In genomic region chr1:6384962-6385672, GRCh38 we compare ENCODE assay signal across 10 cellular contexts. TPM values are rescaled to one million over a fixed set of nuclear protein-coding genes. Genes with fewer than 3 reads are reported as not detected.
DNase-seq lines count a peak whose midpoint lies in the region; ATAC-seq and TF ChIP-seq lines count a peak whose summit lies in the region.
"Had no signal": no experiment of that assay in that cellular context is flagged by ENCODE, and none has a peak within 500 bp of the region (broad histone marks: within the 10 kb centered on the region; RNA-seq: fewer than 3 reads in every experiment).

No MANE protein-coding gene starts in this region.

- H3K4me3 Mint-ChIP-seq in T-helper 2 cell treated with Interferon-gamma antibody and Interleukin-4, amounts not matched to agents 5 μg/mL and 100 μg/mL, for 36 hours = no peak overlapping the region
- no peak overlapping the region for H3K4me3 Mint-ChIP-seq in naive thymus-derived CD4-positive, alpha-beta T cell
- H3K4me3 Mint-ChIP-seq: activated naive CD8-positive, alpha-beta T cell had no signal

- H3K9me2 ChIP-seq in Karpas-422 (replicated peaks; ENCODE audit: insufficient read depth, low read length) = no peaks in the 10 kb centered on the region

- ATAC-seq in naive thymus-derived CD4-positive, alpha-beta T cell = no peak

- POLR2A ChIA-PET in naive thymus-derived CD4-positive, alpha-beta T cell (lab: Charles Lee) = interaction anchor here (1.3 to 3.4 kb wide), 2 partner anchors 8 to 14 kb away, joined by 3 to 11 read pairs; partner anchors contain the start of gene ACOT7
- POLR2A ChIA-PET in GM10248 (lab: Yijun Ruan, JAX) = no interaction called here

- H3K9ac ChIP-seq in Karpas-422 (ENCODE audit: low read length) = no peak overlapping the region

- H3K36me3 ChIP-seq in Karpas-422 (ENCODE audit: insufficient read depth, low read length) (no peaks in the 10 kb centered on the region; the same call in 1 of the 2 replicates), breast epithelium (no peaks in the 10 kb centered on the region)
- no peaks in the 10 kb centered on the region for H3K36me3 ChIP-seq in naive thymus-derived CD4-positive, alpha-beta T cell (ENCODE audit: control insufficient read depth in 2 of 3, insufficient read depth in 3 of 3, low read length in 3 of 3)

- no peak overlapping the region for H3K4me3 ChIP-seq in Karpas-422 (ENCODE audit: low read length)
- H3K4me3 ChIP-seq in breast epithelium = peak overlapping the region in 2 of 3 donors; percentile 7 to 33
- peak overlapping the region; percentile 20 for H3K4me3 ChIP-seq in iPS-11a (ENCODE audit: low read depth, low read length)
- H3K4me3 ChIP-seq in skin epidermis = peak overlapping the region in 5 of 7 experiments; percentile 4 to 12 (median 8)
- H3K4me3 ChIP-seq in naive thymus-derived CD4-positive, alpha-beta T cell (ENCODE audit: low read length) = no peak overlapping the region

- H3K27ac ChIP-seq in Karpas-422 (ENCODE audit: low read length) = no peak overlapping the region
- peak overlapping the region; percentile 70 to 80 for H3K27ac ChIP-seq in breast epithelium
- H3K27ac ChIP-seq in skin epidermis = peak overlapping the region in 17 of 21 experiments; percentile 24 to 76 (median 62)
- no peak overlapping the region for H3K27ac ChIP-seq in naive thymus-derived CD4-positive, alpha-beta T cell (ENCODE audit: low read depth, low read length)

- no peak overlapping the region for H3K27ac Mint-ChIP-seq in T-helper 2 cell treated with Interferon-gamma antibody and Interleukin-4, amounts not matched to agents 5 μg/mL and 100 μg/mL, for 36 hours
- H3K27ac Mint-ChIP-seq in naive thymus-derived CD4-positive, alpha-beta T cell = no peak overlapping the region
- H3K27ac Mint-ChIP-seq: activated naive CD8-positive, alpha-beta T cell had no signal

- no peaks in the 10 kb centered on the region for H3K27me3 Mint-ChIP-seq in T-helper 2 cell treated with Interferon-gamma antibody and Interleukin-4, amounts not matched to agents 5 μg/mL and 100 μg/mL, for 36 hours (ENCODE audit: low read depth)
- H3K27me3 Mint-ChIP-seq in naive thymus-derived CD4-positive, alpha-beta T cell = no peaks in the 10 kb centered on the region
- H3K27me3 Mint-ChIP-seq: activated naive CD8-positive, alpha-beta T cell had no signal

- no peak for TF ChIP-seq POLR2A in breast epithelium (IDR thresholded peaks at IDR 0.05)

- intact Hi-C loops in breast epithelium (cut with DNase I; ENCODE audit: low total_unique reads) = no loop called here
- intact Hi-C loops in naive thymus-derived CD4-positive, alpha-beta T cell (cut with micrococcal nuclease) = no loop called here

- peak; percentile 40 for DNase-seq in Karpas-422
- peak in 1 of 2 donors; percentile 73 for DNase-seq in breast epithelium (ENCODE audit: low spot score in 2 of 2)
- no peak for DNase-seq in T-helper 2 cell treated with Interferon-gamma antibody and Interleukin-4, amounts not matched to agents 5 μg/mL and 100 μg/mL, for 36 hours (ENCODE audit: low spot score)
- no peak for DNase-seq in naive thymus-derived CD4-positive, alpha-beta T cell
- no peak for DNase-seq in GM10248 (ENCODE audit: extremely low spot score)
- DNase-seq in EL = no peak
- DNase-seq: Kasumi-1 had no signal

- TF ChIP-seq CTCF in breast epithelium (IDR thresholded peaks at IDR 0.05) (no peak), GM10248 (IDR thresholded peaks at IDR 0.05; ENCODE audit: control extremely low read depth, extremely low read depth, low read depth, missing control alignments) (no peak)

- H3K4me1 ChIP-seq in Karpas-422 (ENCODE audit: low read length) = no peaks in the 10 kb centered on the region
- H3K4me1 ChIP-seq in breast epithelium = no peaks in the 10 kb centered on the region
- H3K4me1 ChIP-seq in naive thymus-derived CD4-positive, alpha-beta T cell (ENCODE audit: control insufficient read depth in 2 of 2, insufficient read depth in 2 of 2, low read length in 2 of 2) = no peaks in the 10 kb centered on the region

- peaks cover 83% of the 10 kb centered on the region for H3K79me2 ChIP-seq in Karpas-422 (ENCODE audit: low read length)

- peaks cover 9% of the 10 kb centered on the region for H3K36me3 Mint-ChIP-seq in T-helper 2 cell treated with Interferon-gamma antibody and Interleukin-4, amounts not matched to agents 5 μg/mL and 100 μg/mL, for 36 hours (ENCODE audit: low read depth)
- peaks cover 0 to 11% (median 0%) of the 10 kb centered on the region in 5 donors for H3K36me3 Mint-ChIP-seq in naive thymus-derived CD4-positive, alpha-beta T cell

- no peak overlapping the region for H2AFZ ChIP-seq in Karpas-422 (ENCODE audit: low read length)

- H4K20me1 ChIP-seq in Karpas-422 (ENCODE audit: insufficient read depth, low read depth, low read length) = no peaks in the 10 kb centered on the region

- no peak overlapping the region for H3K4me2 ChIP-seq in Karpas-422 (ENCODE audit: low read depth, low read length, poor library complexity, severe bottlenecking)

- no peaks in the 10 kb centered on the region for H3K4me1 Mint-ChIP-seq in T-helper 2 cell treated with Interferon-gamma antibody and Interleukin-4, amounts not matched to agents 5 μg/mL and 100 μg/mL, for 36 hours (ENCODE audit: low read depth)
- H3K4me1 Mint-ChIP-seq in naive thymus-derived CD4-positive, alpha-beta T cell = peaks cover 0 to 11% (median 0%) of the 10 kb centered on the region in 7 donors

- H3K9me3 Mint-ChIP-seq in T-helper 2 cell treated with Interferon-gamma antibody and Interleukin-4, amounts not matched to agents 5 μg/mL and 100 μg/mL, for 36 hours = peaks cover 4% of the 10 kb centered on the region
- H3K9me3 Mint-ChIP-seq in naive thymus-derived CD4-positive, alpha-beta T cell = no peaks in the 10 kb centered on the region

- CTCF ChIA-PET in naive thymus-derived CD4-positive, alpha-beta T cell (lab: Charles Lee) = no interaction called here
- CTCF ChIA-PET in GM10248 (lab: Yijun Ruan, JAX) = interaction anchor here (0.9 to 3.4 kb wide), 11 partner anchors 8 to 139 kb away, joined by 3 to 14 read pairs (median 3); partner anchors contain the start of gene ACOT7

- no peaks in the 10 kb centered on the region; the same call in 1 of the 2 replicates for H3K9me3 ChIP-seq in Karpas-422 (ENCODE audit: low read length)
- peaks cover 0 to 5% of the 10 kb centered on the region in 2 donors for H3K9me3 ChIP-seq in breast epithelium
- no peaks in the 10 kb centered on the region for H3K9me3 ChIP-seq in naive thymus-derived CD4-positive, alpha-beta T cell (ENCODE audit: control insufficient read depth in 2 of 3, low read length in 3 of 3)

- no peaks in the 10 kb centered on the region for H3K27me3 ChIP-seq in Karpas-422 (ENCODE audit: low read length)
- no peaks in the 10 kb centered on the region for H3K27me3 ChIP-seq in breast epithelium
- no peaks in the 10 kb centered on the region for H3K27me3 ChIP-seq in naive thymus-derived CD4-positive, alpha-beta T cell (ENCODE audit: control insufficient read depth in 2 of 2, insufficient read depth in 2 of 2, low read length in 2 of 2)

RNA-seq across cellular contexts. Expression of gene ACOT7, which starts 8.4 kb away (rescaled TPM):
- total RNA-seq in Karpas-422 (2014; rRNA removed; shearing (Covaris generic); ENCODE audit: low replicate concordance) = 11.8 and 25.9 TPM in 2 replicates
- total RNA-seq in breast epithelium = 10 to 100 TPM in 2 of 3 donors, 1 to 10 TPM in 1; 9.4 to 12.8 (median 11.5) TPM
- 10 to 100 TPM in 1 of 5 experiments, 1 to 10 TPM in 4; 2.5 to 75.6 (median 3.4) TPM for total RNA-seq in naive thymus-derived CD4-positive, alpha-beta T cell
- polyA plus RNA-seq in naive thymus-derived CD4-positive, alpha-beta T cell = 1 to 10 TPM; 4.9 to 6.2 TPM

RNA-seq across cellular contexts. Expression of gene HES2, which starts 34.6 kb away (rescaled TPM):
- total RNA-seq in Karpas-422 (2014; rRNA removed; shearing (Covaris generic); ENCODE audit: low replicate concordance) = not detected in 2 replicates
- total RNA-seq in breast epithelium = 1 to 10 TPM in 2 of 3 donors, not detected in 1; 3.4 to 3.6 TPM
- total RNA-seq in naive thymus-derived CD4-positive, alpha-beta T cell = under 1 TPM in 1 of 5 experiments, not detected in 4; 0.56 TPM
- not detected for polyA plus RNA-seq in naive thymus-derived CD4-positive, alpha-beta T cell

RNA-seq across cellular contexts. Expression of gene ESPN, which starts 39.5 kb away (rescaled TPM):
- total RNA-seq in Karpas-422 (2014; rRNA removed; shearing (Covaris generic); ENCODE audit: low replicate concordance) = not detected in 2 replicates
- total RNA-seq in breast epithelium = 10 to 100 TPM in 2 of 3 donors, not detected in 1; 10.8 to 11.1 TPM
- 1 to 10 TPM in 4 of 5 experiments, under 1 TPM in 1; 0.85 to 2.9 (median 2.3) TPM for total RNA-seq in naive thymus-derived CD4-positive, alpha-beta T cell
- polyA plus RNA-seq in naive thymus-derived CD4-positive, alpha-beta T cell = under 1 TPM; 0.40 to 0.60 TPM

Comparison
In these comparisons a context has a peak if more than half of its experiments do, and no peak if none do; other contexts are left out.
1. H3K27ac ChIP-seq: peak in breast epithelium (2 of 2) and skin epidermis (17 of 21); none in Karpas-422 (single experiment) and naive thymus-derived CD4-positive, alpha-beta T cell (single experiment).
2. H3K4me3 ChIP-seq: peak in breast epithelium (2 of 3), iPS-11a (single experiment) and skin epidermis (5 of 7); none in Karpas-422 (single experiment) and naive thymus-derived CD4-positive, alpha-beta T cell (single experiment).